ENCODE assay signal across 22 cellular contexts in the genomic region with DNA sequence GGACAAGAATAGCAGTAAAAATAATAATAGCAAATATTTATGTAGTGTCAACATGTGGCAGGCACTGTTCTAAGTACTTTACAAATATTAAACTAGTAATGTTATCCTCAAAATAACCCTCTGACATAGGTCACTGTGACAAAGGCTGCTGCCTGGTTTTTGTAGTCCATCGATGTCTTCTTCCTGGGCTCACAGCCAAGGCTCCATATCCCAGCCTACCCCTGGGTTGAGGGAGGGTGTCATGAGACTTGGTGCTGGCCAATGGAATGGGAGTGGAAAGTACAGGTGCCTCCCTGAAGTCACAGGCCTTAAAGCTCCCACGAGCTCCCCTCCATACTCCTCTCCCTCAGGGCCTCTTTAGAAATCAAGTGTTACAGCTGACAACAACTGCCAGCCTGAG.
DNase-seq lines count a peak whose midpoint lies in the region; ATAC-seq and TF ChIP-seq lines count a peak whose summit lies in the region.
"Had no signal": no experiment of that assay in that cellular context is flagged by ENCODE, and none has a peak within 500 bp of the region (broad histone marks: within the 10 kb centered on the region; RNA-seq: fewer than 3 reads in every experiment).

No MANE protein-coding gene starts in this region.

- intact Hi-C loops in right lobe of liver (cut with DNase I), result loop anchor here (10.0 kb wide), 3 partner anchors 562 to 872 kb away; partner anchors contain the start of gene MYCN (in 1 of the 2)

- H4K20me1 ChIP-seq in smooth muscle cell (ENCODE audit: low read depth), result no peaks in the 10 kb centered on the region

- TF ChIP-seq CTCF in right lobe of liver (IDR thresholded peaks at IDR 0.05) (no peak), smooth muscle cell (IDR thresholded peaks at IDR 0.05; ENCODE audit: borderline replicate concordance, insufficient read depth, poor library complexity, severe bottlenecking) (no peak)

- DNase-seq in COR-L47 (lab: John Stamatoyannopoulos, UW), result peak; percentile 7
- DNase-seq in Caki2 (ENCODE audit: low read depth), result peak; percentile 27
- peak; percentile 46 for DNase-seq in NCI-H345 treated with DMSO at 0.1 percent for 48 hours (lab: John Stamatoyannopoulos, UW; ENCODE audit: unreplicated experiment)
- DNase-seq in right lobe of liver, result peak; percentile 74 to 85 (median 84)
- DNase-seq in smooth muscle cell (lab: John Stamatoyannopoulos, UW; ENCODE audit: unreplicated experiment), result no peak
- no peak for DNase-seq in SIG-M5 (lab: John Stamatoyannopoulos, UW)
- DNase-seq: activated CD4-positive, alpha-beta T cell treated with anti-CD3 and anti-CD28 coated beads, Interleukin-2, amount 50 U/mL, for 48 hours; activated CD8-positive, alpha-beta memory T cell treated with anti-CD3 and anti-CD28 coated beads, Interleukin-2, amount 50 U/mL, for 4 hours; activated naive CD4-positive, alpha-beta T cell treated with anti-CD3 and anti-CD28 coated beads, Interleukin-2, amount 10 ng/mL, durations not matched to agents 7 days and 5 days; cerebellar nuclear complex; IMR-90; NCI-H1048; NCI-H1930; NCI-H524; Peyer's patch; posterior cingulate gyrus; stimulated activated CD4-positive, alpha-beta T cell treated with anti-CD3 and anti-CD28 coated beads, Interleukin-4, amount 100 ng/mL, for 4 hours; upper lobe of right lung had no signal

- no peak overlapping the region for H3K4me2 ChIP-seq in smooth muscle cell
- H3K4me2 ChIP-seq: neural progenitor cell had no signal

- no peak overlapping the region for H3K4me3 ChIP-seq in right lobe of liver
- H3K4me3 ChIP-seq in smooth muscle cell, result no peak overlapping the region
- H3K4me3 ChIP-seq: neural progenitor cell, Peyer's patch, upper lobe of right lung had no signal

- H3K4me1 ChIP-seq in right lobe of liver (peaks cover 0 to 31% (median 5%) of the 10 kb centered on the region in 4 donors), smooth muscle cell (ENCODE audit: low read depth) (peaks cover 5% of the 10 kb centered on the region)

- in situ Hi-C loops in Caki2 (cut with HindIII; ENCODE audit: low pct_unique_long_range_greater_than_20kb, low sequenced_read_pairs), result no loop called here

- 17% methylated on average over 2 of the region's 2 CpGs for WGBS in right lobe of liver (ENCODE audit: insufficient coverage, low coverage, low lambda C conversion rate, missing lambda C conversion rate)
- WGBS in smooth muscle cell (ENCODE audit: low lambda C conversion rate), result 85% methylated on average over 2 of the region's 2 CpGs

- ATAC-seq in right lobe of liver (peak; percentile 85 to 92 (median 89)), HG03025 (IDR thresholded peaks at IDR 0.05; ENCODE audit: low FRiP score, unreplicated experiment) (no peak)
- ATAC-seq: sciatic nerve; stimulated activated memory B cell treated with anti-CD40 and anti-IgM and Interleukin-4, amounts not matched to agents 10 μg/mL and 1 μg/mL and 100 μg/mL, for 72 hours; upper lobe of right lung had no signal

- no peaks in the 10 kb centered on the region for H3K79me2 ChIP-seq in smooth muscle cell (ENCODE audit: low read depth)

- H3K9me3 ChIP-seq in right lobe of liver (no peaks in the 10 kb centered on the region), smooth muscle cell (replicated peaks; ENCODE audit: low read depth) (no peaks in the 10 kb centered on the region)
- H3K9me3 ChIP-seq: Peyer's patch, upper lobe of right lung had no signal

- TF ChIP-seq POLR2A in right lobe of liver (IDR thresholded peaks at IDR 0.05), result no peak

- no peaks in the 10 kb centered on the region for H3F3A ChIP-seq in smooth muscle cell (ENCODE audit: low read depth)

- H3K27me3 ChIP-seq in right lobe of liver, result no peaks in the 10 kb centered on the region
- peaks cover 52% of the 10 kb centered on the region for H3K27me3 ChIP-seq in smooth muscle cell (ENCODE audit: low read depth)
- H3K27me3 ChIP-seq: Peyer's patch had no signal

- H3K36me3 ChIP-seq in right lobe of liver, result no peaks in the 10 kb centered on the region
- no peaks in the 10 kb centered on the region for H3K36me3 ChIP-seq in smooth muscle cell (ENCODE audit: low read depth)
- H3K36me3 ChIP-seq: neural progenitor cell, Peyer's patch, upper lobe of right lung had no signal

- no peak overlapping the region for H2AFZ ChIP-seq in smooth muscle cell (ENCODE audit: low read depth)
- H2AFZ ChIP-seq: neural progenitor cell had no signal

- no peak overlapping the region for H3K9ac ChIP-seq in smooth muscle cell (ENCODE audit: low read depth)
- H3K9ac ChIP-seq: neural progenitor cell had no signal

- peak overlapping the region in 1 of 3 donors; percentile 38 for H3K27ac ChIP-seq in right lobe of liver
- no peak overlapping the region for H3K27ac ChIP-seq in smooth muscle cell (ENCODE audit: low read depth)
- H3K27ac ChIP-seq: neural progenitor cell, Peyer's patch, upper lobe of right lung had no signal

Comparison
In these comparisons a context has a peak if more than half of its experiments do, and no peak if none do; other contexts are left out.
1. DNase-seq: peak in COR-L47 (single experiment), Caki2 (single experiment), NCI-H345 treated with DMSO at 0.1 percent for 48 hours (single experiment) and right lobe of liver (3 of 3); none in smooth muscle cell (single experiment) and SIG-M5 (single experiment).